In the genomic region with DNA sequence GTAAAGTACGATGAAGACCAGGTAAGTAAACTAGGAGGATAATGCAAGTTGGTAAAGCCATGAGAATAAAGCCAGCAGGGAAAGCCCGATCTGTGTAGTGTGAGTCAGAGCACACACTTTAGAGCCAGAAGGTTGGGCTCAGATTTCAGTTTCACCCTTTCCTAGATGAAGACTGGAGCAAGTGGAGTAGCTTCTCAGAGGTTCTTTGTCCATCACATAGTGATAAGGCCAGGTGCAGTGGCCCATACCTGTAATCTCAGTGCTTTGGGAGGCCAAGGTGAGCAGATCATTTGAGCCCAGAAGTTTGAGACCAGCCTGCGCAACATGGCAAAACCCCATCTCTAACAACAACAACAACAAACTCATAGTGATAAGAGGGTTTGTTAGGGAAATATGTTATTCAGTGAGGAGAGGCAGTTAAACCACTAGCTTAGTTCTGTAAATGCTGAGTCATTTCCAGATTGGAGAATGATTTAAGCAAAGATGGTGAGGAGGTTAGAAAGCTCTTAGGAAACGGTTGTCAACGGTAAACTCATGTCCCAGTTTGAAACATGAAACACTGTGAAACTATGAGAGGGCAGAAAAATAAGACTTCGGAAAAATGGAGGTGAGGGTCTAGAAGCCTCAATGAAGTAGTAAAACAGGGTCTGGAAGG, we compare ENCODE assay signal across 8 cellular contexts. TPM values are rescaled to one million over a fixed set of nuclear protein-coding genes. Genes with fewer than 3 reads are reported as not detected.
DNase-seq lines count a peak whose midpoint lies in the region; ATAC-seq and TF ChIP-seq lines count a peak whose summit lies in the region.

No MANE protein-coding gene starts in this region.

- no peak overlapping the region for H3K4me3 Mint-ChIP-seq in T-helper 17 cell

- peak overlapping the region; percentile 56 for H3K27ac Mint-ChIP-seq in T-helper 17 cell

- no peak for TF ChIP-seq EP300 in transverse colon (IDR thresholded peaks at IDR 0.05; ENCODE audit: low read depth)

- no peaks in the 10 kb centered on the region for H3K36me3 Mint-ChIP-seq in T-helper 17 cell (ENCODE audit: low read depth)

- intact Hi-C loops in left lung (cut with DNase I) (no loop called here), head of caudate nucleus (cut with DNase I) (no loop called here), transverse colon (cut with DNase I; ENCODE audit: low total_unique reads) (loop anchor here (10.0 kb wide), 1 partner anchor 317 kb away; no protein-coding TSS in a partner anchor)

- peak; percentile 79 for ATAC-seq in GM19372 (IDR thresholded peaks at IDR 0.05; ENCODE audit: low read depth, unreplicated experiment)
- peak; percentile 89 for ATAC-seq in HG03159 (IDR thresholded peaks at IDR 0.05; ENCODE audit: unreplicated experiment)
- peak; percentile 16 for ATAC-seq in T-helper 17 cell
- peak; percentile 80 for ATAC-seq in left lung

- no peaks in the 10 kb centered on the region for H3K36me3 ChIP-seq in left lung
- H3K36me3 ChIP-seq in transverse colon = no peaks in the 10 kb centered on the region

- H3K9me3 ChIP-seq in T-helper 17 cell (ENCODE audit: control insufficient read depth, low read length, poor library complexity, severe bottlenecking) (no peaks in the 10 kb centered on the region), left lung (no peaks in the 10 kb centered on the region), transverse colon (no peaks in the 10 kb centered on the region)

- in situ Hi-C loops in transverse colon (cut with MboI; ENCODE audit: low pct_ligation_motif_present in 1 of 4, low pct_unique_long_range_greater_than_20kb in 1 of 4, low sequenced_read_pairs in 3 of 4) = loop anchor here in 2 of 4 donors (10.0 to 25.0 kb wide), 3 partner anchors 110 to 387 kb away; no protein-coding TSS in a partner anchor

- WGBS in transverse colon (ENCODE audit: low coverage in 1 of 2), 2 donors = 57 to 60% methylated on average over 5 to 6 of the region's 6 CpGs

- peaks cover 5% of the 10 kb centered on the region for H3K27me3 Mint-ChIP-seq in T-helper 17 cell

- H3K4me3 ChIP-seq in left lung (no peak overlapping the region), transverse colon (no peak overlapping the region)

- H3K27ac ChIP-seq in left lung (no peak overlapping the region), transverse colon (no peak overlapping the region)

- peaks cover 18% of the 10 kb centered on the region for H3K4me1 Mint-ChIP-seq in T-helper 17 cell

- TF ChIP-seq POLR2A in transverse colon (IDR thresholded peaks at IDR 0.05) = no peak

- H3K27me3 ChIP-seq in left lung (no peaks in the 10 kb centered on the region), transverse colon (no peaks in the 10 kb centered on the region)

- TF ChIP-seq CTCF in left lung (IDR thresholded peaks at IDR 0.05) (no peak), transverse colon (IDR thresholded peaks at IDR 0.05) (no peak)

- no peaks in the 10 kb centered on the region for H3K4me1 ChIP-seq in left lung
- H3K4me1 ChIP-seq in transverse colon = peaks cover 0 to 3% (median 0%) of the 10 kb centered on the region in 4 donors

- peak; percentile 88 for DNase-seq in DMS53 (lab: John Stamatoyannopoulos, UW)
- no peak for DNase-seq in T-helper 17 cell
- no peak for DNase-seq in left lung
- no peak for DNase-seq in DMS153 treated with DMSO at 0.1 percent for 48 hours (lab: John Stamatoyannopoulos, UW; ENCODE audit: unreplicated experiment)
- no peak for DNase-seq in head of caudate nucleus
- DNase-seq in transverse colon = no peak

RNA-seq across cellular contexts. Expression of a gene that starts 39.0 kb away (rescaled TPM):
- total RNA-seq in T-helper 17 cell (1 to 10 TPM; 1.7 to 3.2 TPM), left lung (under 1 TPM; 0.61 to 0.81 TPM), transverse colon (1 to 10 TPM in 2 of 4 donors, not detected in 2; 3.4 to 6.4 TPM)

Comparison
In these comparisons a context has a peak if more than half of its experiments do, and no peak if none do; other contexts are left out.
1. ATAC-seq: peak in every context shown above with its lines; median percentile 89 in HG03159; 80 in left lung; 79 in GM19372; 16 in T-helper 17 cell.